ENCODE assay signal across 7 cellular contexts in the genomic region with DNA sequence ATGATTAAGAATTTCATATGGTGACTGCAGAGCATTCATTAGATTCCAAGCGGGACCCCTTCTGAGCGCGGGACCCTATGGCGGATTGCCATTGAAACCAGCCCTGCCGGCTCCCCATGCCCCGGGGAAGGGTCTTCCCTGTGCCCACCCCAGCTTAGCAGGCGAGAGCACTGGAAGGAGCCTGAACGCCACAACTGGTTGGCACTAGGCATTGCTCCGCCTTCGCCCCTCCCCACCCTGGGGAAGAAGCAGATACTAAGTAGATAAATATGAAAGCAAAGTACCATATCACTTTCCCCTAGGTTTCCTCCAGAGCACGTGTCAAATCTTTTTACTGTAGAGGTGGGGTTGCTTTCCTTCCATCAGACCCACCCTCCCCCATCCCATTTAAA.
DNase-seq lines count a peak whose midpoint lies in the region; ATAC-seq and TF ChIP-seq lines count a peak whose summit lies in the region.

No MANE protein-coding gene starts in this region.

- H3K4me3 ChIP-seq in iPS-15b (ENCODE audit: low read depth, low read length) = peak overlapping the region; percentile 60
- H3K4me3 ChIP-seq in skin epidermis = peak overlapping the region; percentile 14 to 42 (median 26)

- TF ChIP-seq CTCF in activated B cell treated with CpG ODN at 0.5 μM for 24 hours (IDR thresholded peaks at IDR 0.05) = no peak

- H3K9me3 Mint-ChIP-seq in activated B cell treated with CpG ODN at 0.5 μM for 24 hours = no peaks in the 10 kb centered on the region

- no peaks in the 10 kb centered on the region for H3K9me3 ChIP-seq in iPS-15b (ENCODE audit: control insufficient read depth, insufficient read depth, low read length)

- peaks cover 32% of the 10 kb centered on the region for H3K27me3 Mint-ChIP-seq in activated B cell treated with CpG ODN at 0.5 μM for 24 hours

- H3K4me1 Mint-ChIP-seq in activated B cell treated with CpG ODN at 0.5 μM for 24 hours = peaks cover 7% of the 10 kb centered on the region

- no peak overlapping the region for H3K27ac Mint-ChIP-seq in activated B cell treated with CpG ODN at 0.5 μM for 24 hours

- peak overlapping the region; percentile 37 for H3K9ac ChIP-seq in iPS-15b (ENCODE audit: low read depth, low read length)

- H3K27ac ChIP-seq in skin epidermis = peak overlapping the region in 10 of 21 experiments; percentile 22 to 66 (median 56)

- DNase-seq in HT-29 (ENCODE audit: low spot score) = peak; percentile 42
- no peak for DNase-seq in activated B cell treated with CpG ODN at 0.5 μM for 24 hours
- no peak for DNase-seq in DMS114 treated with DMSO at 0.1 percent for 48 hours (lab: John Stamatoyannopoulos, UW; ENCODE audit: unreplicated experiment)

- no peak for ATAC-seq in activated B cell treated with CpG ODN at 0.5 μM for 24 hours (ENCODE audit: low read depth)
- no peak for ATAC-seq in HG02938 (IDR thresholded peaks at IDR 0.05; ENCODE audit: unreplicated experiment)
- ATAC-seq in GM18517 (IDR thresholded peaks at IDR 0.05; ENCODE audit: unreplicated experiment) = no peak

- H3K4me3 Mint-ChIP-seq in activated B cell treated with CpG ODN at 0.5 μM for 24 hours = peak overlapping the region; percentile 4

- H3K4me1 ChIP-seq in iPS-15b (ENCODE audit: control insufficient read depth, insufficient read depth, low read length) = peaks cover 3% of the 10 kb centered on the region

- POLR2A ChIA-PET in activated B cell treated with CpG ODN at 0.5 μM for 24 hours (lab: Charles Lee) = no interaction called here

- no peaks in the 10 kb centered on the region for H3K36me3 ChIP-seq in iPS-15b (ENCODE audit: control insufficient read depth, insufficient read depth, low read length)

- intact Hi-C loops in activated B cell treated with CpG ODN at 0.5 μM for 24 hours (cut with micrococcal nuclease) = no loop called here

- H3K27me3 ChIP-seq in iPS-15b (ENCODE audit: control insufficient read depth, insufficient read depth, low read length) = peaks cover 36% of the 10 kb centered on the region

- CTCF ChIA-PET in activated B cell treated with CpG ODN at 0.5 μM for 24 hours (lab: Charles Lee) = no interaction called here

- no peaks in the 10 kb centered on the region for H3K36me3 Mint-ChIP-seq in activated B cell treated with CpG ODN at 0.5 μM for 24 hours (ENCODE audit: low read depth)
